ENCODE assay signal across 11 cellular contexts in genomic region chr2:187475499-187476248, GRCh38. TPM values are rescaled to one million over a fixed set of nuclear protein-coding genes. Genes with fewer than 3 reads are reported as not detected.
A peak's percentile ranks its signal among the peaks of the same experiment; 100 is the strongest.
DNase-seq lines count a peak whose midpoint lies in the region; ATAC-seq, FAIRE-seq and TF ChIP-seq lines count a peak whose summit lies in the region.
"Had no signal": no experiment of that assay in that cellular context is flagged by ENCODE, and none has a peak within 500 bp of the region (broad histone marks: within the 10 kb centered on the region; RNA-seq: fewer than 3 reads in every experiment).

No MANE protein-coding gene starts in this region.

- no peaks in the 10 kb centered on the region for H4K20me1 ChIP-seq in GM23338 (replicated peaks; ENCODE audit: insufficient read depth)

- TF ChIP-seq RAD21 in A549 (conservative IDR thresholded peaks at IDR 0.05 in 1 of 2, IDR thresholded peaks at IDR 0.05 in 1 of 2): no peak

- no peaks in the 10 kb centered on the region for H3K79me2 ChIP-seq in GM23338 (replicated peaks; ENCODE audit: insufficient read depth)

- H3K27me3 ChIP-seq in suprapubic skin (no peaks in the 10 kb centered on the region), GM23338 (ENCODE audit: insufficient read depth) (no peaks in the 10 kb centered on the region)
- H3K27me3 ChIP-seq: adrenal gland had no signal

- DNase-seq in A549 (ENCODE audit: low read depth in 1 of 2, low spot score in 1 of 2): no peak
- peak; percentile 52 for DNase-seq in SKM-1 (lab: John Stamatoyannopoulos, UW; ENCODE audit: unreplicated experiment)
- DNase-seq in suprapubic skin (ENCODE audit: low spot score in 2 of 2): no peak
- DNase-seq in GM23338 (ENCODE audit: low spot score): no peak
- no peak for DNase-seq in NCI-H2081 (lab: John Stamatoyannopoulos, UW)
- no peak for DNase-seq in NCI-H187 treated with DMSO at 0.1 percent for 48 hours (lab: John Stamatoyannopoulos, UW)
- DNase-seq: activated CD4-positive, alpha-beta T cell treated with anti-CD3 and anti-CD28 coated beads for 4 hours had no signal

- H3K4me1 ChIP-seq in A549: no peaks in the 10 kb centered on the region
- H3K4me1 ChIP-seq in suprapubic skin: peaks cover 11% of the 10 kb centered on the region
- H3K4me1 ChIP-seq in GM23338 (ENCODE audit: insufficient read depth): no peaks in the 10 kb centered on the region

- H3K9me3 Mint-ChIP-seq in GM23338: no peaks in the 10 kb centered on the region

- H3K9me3 ChIP-seq in A549: no peaks in the 10 kb centered on the region
- H3K9me3 ChIP-seq in suprapubic skin: no peaks in the 10 kb centered on the region
- H3K9me3 ChIP-seq: adrenal gland had no signal

- H3K4me2 ChIP-seq in A549: no peak overlapping the region
- no peak overlapping the region for H3K4me2 ChIP-seq in GM23338

- no peaks in the 10 kb centered on the region for H3F3A ChIP-seq in GM23338 (replicated peaks; ENCODE audit: low read depth)

- no peaks in the 10 kb centered on the region for H3K9me2 ChIP-seq in GM23338 (ENCODE audit: insufficient read depth)

- TF ChIP-seq POLR2A in A549 (IDR thresholded peaks at IDR 0.05; ENCODE audit: low read length) (no peak), suprapubic skin (IDR thresholded peaks at IDR 0.05) (no peak)

- H2AFZ ChIP-seq in GM23338: no peak overlapping the region

- POLR2A ChIA-PET in A549 (lab: Yijun Ruan, JAX): no interaction called here

- ATAC-seq in A549 (no peak), GM19372 (IDR thresholded peaks at IDR 0.05; ENCODE audit: low read depth, unreplicated experiment) (peak; percentile 82), HG03095 (IDR thresholded peaks at IDR 0.05; ENCODE audit: unreplicated experiment) (peak; percentile 58), GM23338 (no peak)
- ATAC-seq: Panc1 had no signal

- H3K36me3 Mint-ChIP-seq in GM23338 (ENCODE audit: low read depth): no peaks in the 10 kb centered on the region

- H3K27ac ChIP-seq in A549 (no peak overlapping the region), suprapubic skin (no peak overlapping the region), GM23338 (ENCODE audit: low read depth) (no peak overlapping the region)
- H3K27ac ChIP-seq: adrenal gland had no signal

- CTCF ChIA-PET in A549 (lab: Yijun Ruan, JAX): interaction anchor here (1.9 kb wide), 1 partner anchor 22 kb away, joined by 4 read pairs; no protein-coding TSS in a partner anchor

- H3K4me1 Mint-ChIP-seq in GM23338: no peaks in the 10 kb centered on the region; the same call in 2 of the 3 replicates

- no peak for TF ChIP-seq CTCF in A549 (IDR thresholded peaks at IDR 0.05)
- no peak for TF ChIP-seq CTCF in suprapubic skin (IDR thresholded peaks at IDR 0.05)
- TF ChIP-seq CTCF in GM23338 (conservative IDR thresholded peaks at IDR 0.05; ENCODE audit: low read depth in 2 of 2): no peak

- H3K27ac Mint-ChIP-seq in GM23338: no peak overlapping the region

- H3K4me3 ChIP-seq in A549 (no peak overlapping the region), suprapubic skin (no peak overlapping the region), GM23338 (no peak overlapping the region)
- H3K4me3 ChIP-seq: adrenal gland had no signal

- 80% methylated on average over 2 of the region's 2 CpGs for WGBS in A549 (ENCODE audit: missing lambda C conversion rate)
- 81% methylated on average over 2 of the region's 2 CpGs for WGBS in suprapubic skin

- H3K27me3 Mint-ChIP-seq in GM23338 (ENCODE audit: insufficient read depth, low read depth, poor library complexity): no peaks in the 10 kb centered on the region

- H3K36me3 ChIP-seq in suprapubic skin: peaks cover 5% of the 10 kb centered on the region
- H3K36me3 ChIP-seq in GM23338 (ENCODE audit: insufficient read depth): no peaks in the 10 kb centered on the region
- H3K36me3 ChIP-seq: adrenal gland had no signal

- no peak overlapping the region for H3K4me3 Mint-ChIP-seq in GM23338

- no peak for FAIRE-seq in A549 (lab: Jason Lieb, UNC)

- TF ChIP-seq EP300 in A549 (IDR thresholded peaks at IDR 0.05) (no peak), suprapubic skin (IDR thresholded peaks at IDR 0.05) (no peak)

TF ChIP-seq in A549, 52 proteins besides CTCF, POLR2A, EP300 and RAD21:
- TF ChIP-seq NR3C1 (IDR thresholded peaks at IDR 0.05) (no peak), MAFK (IDR thresholded peaks at IDR 0.05; ENCODE audit: partially characterized antibody) (peak; percentile 8), POLR2AphosphoS2 (conservative IDR thresholded peaks at IDR 0.05; ENCODE audit: low read length) (no peak)

TF ChIP-seq in GM23338, 12 proteins besides CTCF, POLR2A, EP300 and RAD21:
- no peak for TF ChIP-seq STAT1 (IDR thresholded peaks at IDR 0.05; ENCODE audit: unreplicated experiment)
- TF ChIP-seq POLR2AphosphoS5 (IDR thresholded peaks at IDR 0.05; ENCODE audit: low read depth): no peak
- TF ChIP-seq EZH2phosphoT487 (IDR thresholded peaks at IDR 0.05; ENCODE audit: unreplicated experiment): no peak
- TF ChIP-seq NANOG (IDR thresholded peaks at IDR 0.05; ENCODE audit: borderline replicate concordance): no peak
TF ChIP-seq in GM23338: peak in this region for 0.

RNA-seq across cellular contexts. Expression of gene CALCRL, which starts 27.6 kb away (rescaled TPM):
- polyA plus RNA-seq in A549 (2011; rRNA removed) (0.90 and 1.5 TPM in 2 replicates), A549 (2017; fragmentation: RNase III; extraction: RNeasy Plus Mini Kit Qiagen cat#74134 plus additional on column Dnase treatment) (0.01 to 0.08 TPM (median 0.05 TPM) in 3 replicates), GM23338 (2016; fragmentation: Nextera tagmentation; extraction: Ambion mirVana) (2.6 and 3.2 TPM in 2 replicates)
- 0.08 and 0.09 TPM in 2 replicates for polyA plus RNA-seq in A549 (2012; cell fraction: cytosol; rRNA removed)
- 0.06 and 0.20 TPM in 2 replicates for polyA plus RNA-seq in A549 (2012; cell fraction: nucleus; rRNA removed)
- polyA minus RNA-seq in A549 (2011; rRNA and poly(A)+ RNA removed): 0.49 and 1.4 TPM in 2 replicates
- total RNA-seq in suprapubic skin: 10 to 100 TPM; 16.1 to 31.1 (median 17.6) TPM
- 5.9 and 10.9 TPM in 2 replicates for total RNA-seq in GM23338 (2014; rRNA removed; shearing (Covaris generic))

Comparison
In these comparisons a context has a peak if more than half of its experiments do, and no peak if none do; other contexts are left out.
1. ATAC-seq: peak in GM19372 (single experiment) and HG03095 (single experiment); none in A549 (0 of 2) and GM23338 (single experiment).